8 cellular contexts compared by ENCODE assay signal in the genomic region with DNA sequence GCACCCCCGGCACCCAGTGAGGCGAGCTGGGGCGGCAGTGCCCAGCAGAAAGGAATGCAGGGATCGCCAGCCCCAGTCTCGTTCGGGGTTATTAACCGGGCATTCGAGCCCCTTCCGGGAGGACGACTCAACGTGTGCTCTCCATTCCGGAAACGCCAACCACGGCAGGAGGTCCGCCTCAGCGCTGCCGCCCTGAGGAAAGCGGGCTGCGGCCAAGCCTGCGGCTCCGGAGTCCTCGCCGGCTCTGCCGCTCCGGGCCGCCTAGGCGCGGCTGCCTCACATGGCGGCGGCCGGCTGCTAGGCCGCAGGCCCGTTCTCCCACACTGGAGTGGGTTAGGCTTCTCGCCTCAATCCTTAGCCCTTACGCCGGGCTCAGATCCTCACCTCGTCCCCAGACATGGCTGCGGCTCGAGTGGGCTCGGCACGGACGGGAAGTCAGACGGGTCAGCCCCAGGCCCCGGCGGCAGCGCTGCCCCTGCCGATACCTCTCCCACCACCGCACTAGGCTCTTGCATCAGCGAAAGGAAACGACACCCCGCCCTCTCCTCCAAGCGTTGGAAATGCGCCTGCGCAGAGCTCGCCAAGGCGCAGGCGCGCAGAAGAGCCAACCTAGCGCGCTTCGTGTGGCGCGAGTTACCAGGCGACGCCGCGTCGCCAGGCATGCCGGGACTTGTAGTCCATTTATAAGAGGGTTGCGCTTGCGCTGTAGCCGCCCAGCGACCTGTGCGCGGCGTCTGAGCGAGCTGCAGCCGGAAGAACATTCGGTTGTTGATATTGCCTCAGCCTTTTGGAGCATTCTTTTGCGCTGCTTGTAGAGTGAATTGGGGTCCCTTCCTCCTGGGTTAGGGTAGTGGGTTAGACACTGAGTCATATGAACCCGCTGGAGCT. TPM values are rescaled to one million over a fixed set of nuclear protein-coding genes. Genes with fewer than 3 reads are reported as not detected.
A peak's percentile ranks its signal among the peaks of the same experiment; 100 is the strongest.
DNase-seq lines count a peak whose midpoint lies in the region; ATAC-seq and TF ChIP-seq lines count a peak whose summit lies in the region.

Gene EIF2S2, minus strand, starts transcription at position 532 of the 888 bp plus-strand sequence. Its CDS starts 133 bp downstream, at position 399.

- no peaks in the 10 kb centered on the region for H3K9me3 ChIP-seq in breast epithelium
- no peaks in the 10 kb centered on the region for H3K9me3 ChIP-seq in iPS-18c (ENCODE audit: control insufficient read depth, insufficient read depth, low read length)
- no peaks in the 10 kb centered on the region for H3K9me3 ChIP-seq in skeletal muscle tissue (ENCODE audit: control insufficient read depth in 3 of 3, low read length in 3 of 3)

- ATAC-seq in GM18870 (IDR thresholded peaks at IDR 0.05; ENCODE audit: unreplicated experiment) (peak; percentile 93), HG03135 (IDR thresholded peaks at IDR 0.05; ENCODE audit: unreplicated experiment) (peak; percentile 90)

- intact Hi-C loops in breast epithelium (cut with DNase I; ENCODE audit: low total_unique reads): no loop called here

- H3K36me3 ChIP-seq in ACC112 (ENCODE audit: insufficient read depth, low read length) (peaks cover 9% of the 10 kb centered on the region), breast epithelium (no peaks in the 10 kb centered on the region), skeletal muscle tissue (ENCODE audit: control insufficient read depth in 3 of 3, insufficient read depth in 3 of 3, low read length in 3 of 3) (peaks cover 0 to 3% (median 2%) of the 10 kb centered on the region in 3 donors)

- peaks cover 29% of the 10 kb centered on the region for H3K4me1 ChIP-seq in ACC112 (ENCODE audit: control insufficient read depth, insufficient read depth, low read length, unreplicated experiment)
- peaks cover 0 to 8% of the 10 kb centered on the region in 2 donors for H3K4me1 ChIP-seq in breast epithelium
- peaks cover 8 to 30% (median 19%) of the 10 kb centered on the region in 3 donors for H3K4me1 ChIP-seq in skeletal muscle tissue (ENCODE audit: control insufficient read depth in 3 of 3, insufficient read depth in 3 of 3, low read length in 3 of 3)

- peaks cover 50% of the 10 kb centered on the region for H3K79me2 ChIP-seq in ACC112 (ENCODE audit: control insufficient read depth, insufficient read depth, low read length, unreplicated experiment)

- H3K27me3 ChIP-seq in ACC112 (ENCODE audit: insufficient read depth, low read length) (no peaks in the 10 kb centered on the region), breast epithelium (no peaks in the 10 kb centered on the region), skeletal muscle tissue (ENCODE audit: control insufficient read depth in 3 of 3, insufficient read depth in 3 of 3, low read length in 3 of 3) (no peaks in the 10 kb centered on the region)

- no peak for TF ChIP-seq CTCF in VCaP (conservative IDR thresholded peaks at IDR 0.05)
- TF ChIP-seq CTCF in breast epithelium (IDR thresholded peaks at IDR 0.05): peak in 1 of 3 donors; percentile 16

- H3K9ac ChIP-seq in skeletal muscle tissue (ENCODE audit: low read depth in 1 of 3, low read length in 3 of 3): peak within 1 kb of the TSS; percentile 97 to 99 (median 97)

- DNase-seq in NCI-H2196 treated with DMSO at 0.1 percent for 48 hours (lab: John Stamatoyannopoulos, UW; ENCODE audit: unreplicated experiment) (peak; percentile 97), breast epithelium (ENCODE audit: low spot score in 2 of 2) (peak; percentile 92 to 97)

- H3K27ac ChIP-seq in ACC112 (ENCODE audit: low read depth, low read length) (peak within 1 kb of the TSS; percentile 79), VCaP (peak within 1 kb of the TSS; percentile 99), breast epithelium (peak within 1 kb of the TSS; percentile 94 to 98), skeletal muscle tissue (ENCODE audit: low read depth, low read length) (peak within 1 kb of the TSS; percentile 97)

- TF ChIP-seq POLR2A in breast epithelium (IDR thresholded peaks at IDR 0.05): peak; percentile 94

- peak within 1 kb of the TSS; percentile 87 for H3K4me3 ChIP-seq in ACC112 (ENCODE audit: low read depth, low read length)
- peak within 1 kb of the TSS; percentile 73 to 99 (median 97) for H3K4me3 ChIP-seq in breast epithelium
- peak within 1 kb of the TSS; percentile 98 for H3K4me3 ChIP-seq in iPS-18c (ENCODE audit: insufficient read depth, low read depth, low read length)
- H3K4me3 ChIP-seq in skeletal muscle tissue (ENCODE audit: low read length in 3 of 3): peak within 1 kb of the TSS; percentile 88 to 96 (median 92)

- peak within 1 kb of the TSS; percentile 94 for H2AFZ ChIP-seq in ACC112 (ENCODE audit: low read length, unreplicated experiment)

RNA-seq across cellular contexts. Expression of gene EIF2S2, which starts in this region (rescaled TPM):
- 10 to 100 TPM; 45.6 to 55.4 (median 45.8) TPM for total RNA-seq in breast epithelium
- 35.5 TPM for total RNA-seq in skeletal muscle tissue

Comparison
In these comparisons a context has a peak if more than half of its experiments do, and no peak if none do; other contexts are left out.
1. Peak in every context shown above with its lines: DNase-seq, ATAC-seq, H3K4me3 ChIP-seq and H3K27ac ChIP-seq.